ENCODE assay signal across 1 cellular context in the genomic region with DNA sequence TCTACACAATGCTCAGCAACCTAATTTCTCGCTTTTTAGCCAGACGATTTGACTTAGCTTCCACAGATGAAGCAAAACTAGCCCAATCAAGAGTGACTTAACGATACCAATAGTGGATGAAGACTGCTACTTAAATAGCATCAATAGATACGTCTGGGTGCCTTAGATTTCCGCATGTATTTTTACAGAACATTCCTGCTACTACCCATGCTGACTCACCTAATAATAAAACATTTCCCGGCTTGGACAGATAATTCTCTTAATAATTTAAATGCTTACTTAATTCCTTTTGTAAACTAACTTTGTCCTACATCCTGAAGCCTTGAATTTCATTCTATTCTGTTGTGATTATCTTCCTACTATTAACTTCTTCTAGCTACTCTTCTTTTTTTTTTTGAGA.
TF ChIP-seq lines count a peak whose summit lies in the region.

No MANE protein-coding gene starts in this region.

TF ChIP-seq in SK-N-SH treated with all-trans-retinoic acid at 6 μM for 48 hours, 23 proteins besides CTCF, POLR2A, EP300 and RAD21 (continued from another document):
- TF ChIP-seq ARNTL (CRISPR knock-in tag; IDR thresholded peaks at IDR 0.05; ENCODE audit: borderline replicate concordance, low read depth) (no peak), ZFP3 (CRISPR knock-in tag; IDR thresholded peaks at IDR 0.05) (no peak), ZNF70 (CRISPR knock-in tag; IDR thresholded peaks at IDR 0.05) (no peak), BACH2 (CRISPR knock-in tag; IDR thresholded peaks at IDR 0.05; ENCODE audit: borderline replicate concordance) (no peak), TOX (CRISPR knock-in tag; IDR thresholded peaks at IDR 0.05; ENCODE audit: borderline replicate concordance) (no peak), TCF4 (CRISPR knock-in tag; IDR thresholded peaks at IDR 0.05; ENCODE audit: borderline replicate concordance) (no peak), OSR1 (CRISPR knock-in tag; IDR thresholded peaks at IDR 0.05) (no peak)
